19 cellular contexts compared by ENCODE assay signal in the genomic region with DNA sequence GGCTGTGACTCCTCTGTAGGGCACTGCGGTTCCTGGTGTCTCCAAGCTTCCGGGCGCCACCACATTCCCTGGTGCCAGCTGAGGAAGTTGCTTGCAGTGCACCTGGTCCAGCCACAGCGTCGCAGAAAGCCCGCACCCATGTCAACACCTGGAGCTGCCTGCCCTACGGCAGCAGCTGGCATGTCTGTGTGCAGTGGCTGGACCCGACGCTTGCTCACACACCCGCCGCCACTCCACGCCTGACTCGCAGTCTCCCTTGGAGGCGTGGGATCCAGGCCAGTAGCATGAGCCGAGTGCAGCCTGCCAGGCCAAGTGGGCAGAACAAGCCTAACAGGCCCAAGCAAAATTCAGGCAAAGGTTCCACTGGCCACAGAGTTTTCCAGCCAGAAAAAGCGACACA.
DNase-seq lines count a peak whose midpoint lies in the region; ATAC-seq lines count a peak whose summit lies in the region.
"Had no signal": no experiment of that assay in that cellular context is flagged by ENCODE, and none has a peak within 500 bp of the region (broad histone marks: within the 10 kb centered on the region; RNA-seq: fewer than 3 reads in every experiment).

No MANE protein-coding gene starts in this region.

- no peaks in the 10 kb centered on the region for H3K27me3 Mint-ChIP-seq in activated CD8-positive, alpha-beta memory T cell treated with anti-CD3 and anti-CD28 coated beads, Interleukin-2, amount 10 ng/mL, durations not matched to agents 7 days and 5 days
- H3K27me3 Mint-ChIP-seq: CD4-positive, alpha-beta T cell had no signal

- no peaks in the 10 kb centered on the region for H3K36me3 Mint-ChIP-seq in stimulated activated effector memory CD8-positive, alpha-beta T cell treated with anti-CD3 and anti-CD28 coated beads, Interleukin-12 subunit alpha, Interleukin-12 subunit beta, amount 100 ng/mL, for 72 hours
- no peaks in the 10 kb centered on the region for H3K36me3 Mint-ChIP-seq in activated CD8-positive, alpha-beta memory T cell treated with anti-CD3 and anti-CD28 coated beads, Interleukin-2, amount 10 ng/mL, durations not matched to agents 7 days and 5 days

- H3K4me3 Mint-ChIP-seq in stimulated activated effector memory CD8-positive, alpha-beta T cell treated with anti-CD3 and anti-CD28 coated beads, Interleukin-12 subunit alpha, Interleukin-12 subunit beta, amount 100 ng/mL, for 72 hours = no peak overlapping the region
- no peak overlapping the region for H3K4me3 Mint-ChIP-seq in activated CD8-positive, alpha-beta memory T cell treated with anti-CD3 and anti-CD28 coated beads, Interleukin-2, amount 10 ng/mL, durations not matched to agents 7 days and 5 days
- H3K4me3 Mint-ChIP-seq: CD4-positive, alpha-beta T cell; H9; HFFc6; T-helper 1 cell treated with Interleukin-12 subunit alpha and Interleukin-12 subunit beta and Interleukin-4 antibody, amounts not matched to agents 30 μg/mL and 1 μg/mL, for 36 hours had no signal

- H3K27ac Mint-ChIP-seq in stimulated activated effector memory CD8-positive, alpha-beta T cell treated with anti-CD3 and anti-CD28 coated beads, Interleukin-12 subunit alpha, Interleukin-12 subunit beta, amount 100 ng/mL, for 72 hours = no peak overlapping the region
- no peak overlapping the region for H3K27ac Mint-ChIP-seq in activated CD8-positive, alpha-beta memory T cell treated with anti-CD3 and anti-CD28 coated beads, Interleukin-2, amount 10 ng/mL, durations not matched to agents 7 days and 5 days
- H3K27ac Mint-ChIP-seq: CD4-positive, alpha-beta T cell; H9; HFFc6; T-helper 1 cell treated with Interleukin-12 subunit alpha and Interleukin-12 subunit beta and Interleukin-4 antibody, amounts not matched to agents 30 μg/mL and 1 μg/mL, for 36 hours had no signal

- H3K9me3 Mint-ChIP-seq in stimulated activated effector memory CD8-positive, alpha-beta T cell treated with anti-CD3 and anti-CD28 coated beads, Interleukin-12 subunit alpha, Interleukin-12 subunit beta, amount 100 ng/mL, for 72 hours = no peaks in the 10 kb centered on the region
- H3K9me3 Mint-ChIP-seq in activated CD8-positive, alpha-beta memory T cell treated with anti-CD3 and anti-CD28 coated beads, Interleukin-2, amount 10 ng/mL, durations not matched to agents 7 days and 5 days (ENCODE audit: low read depth) = no peaks in the 10 kb centered on the region
- H3K9me3 Mint-ChIP-seq: CD4-positive, alpha-beta T cell; H9; T-helper 1 cell treated with Interleukin-12 subunit alpha and Interleukin-12 subunit beta and Interleukin-4 antibody, amounts not matched to agents 30 μg/mL and 1 μg/mL, for 36 hours had no signal

- CTCF ChIA-PET in activated CD8-positive, alpha-beta memory T cell treated with anti-CD3 and anti-CD28 coated beads, Interleukin-2, amount 10 ng/mL, durations not matched to agents 7 days and 5 days (lab: Charles Lee) = no interaction called here

- intact Hi-C loops in cardiac septum (cut with DNase I) = no loop called here

- DNase-seq in DMS53 (lab: John Stamatoyannopoulos, UW) = peak; percentile 94
- DNase-seq in NCI-H146 treated with DMSO at 0.1 percent for 48 hours (lab: John Stamatoyannopoulos, UW; ENCODE audit: unreplicated experiment) = peak; percentile 51
- DNase-seq in SHP77 treated with DMSO at 0.1 percent for 48 hours (lab: John Stamatoyannopoulos, UW) = peak; percentile 28
- DNase-seq in stimulated activated effector memory CD8-positive, alpha-beta T cell treated with anti-CD3 and anti-CD28 coated beads, Interleukin-12 subunit alpha, Interleukin-12 subunit beta, amount 100 ng/mL, for 72 hours (ENCODE audit: low spot score in 2 of 2) = no peak
- DNase-seq in activated CD8-positive, alpha-beta memory T cell treated with anti-CD3 and anti-CD28 coated beads, Interleukin-2, amount 10 ng/mL, durations not matched to agents 7 days and 5 days = no peak
- no peak for DNase-seq in cardiac septum (ENCODE audit: low spot score)
- DNase-seq: Caco-2; CD4-positive, alpha-beta T cell; DMS 273 treated with DMSO at 0.1 percent for 48 hours; H9; HFFc6; MV-4-11; NCI-H1105 treated with DMSO at 0.1 percent for 48 hours; NCI-H1694 treated with DMSO at 0.1 percent for 48 hours; NCI-H82 had no signal

- peak; percentile 16 for ATAC-seq in stimulated activated effector memory CD8-positive, alpha-beta T cell treated with anti-CD3 and anti-CD28 coated beads, Interleukin-12 subunit alpha, Interleukin-12 subunit beta, amount 100 ng/mL, for 72 hours
- no peak for ATAC-seq in activated CD8-positive, alpha-beta memory T cell treated with anti-CD3 and anti-CD28 coated beads, Interleukin-2, amount 10 ng/mL, durations not matched to agents 7 days and 5 days
- no peak for ATAC-seq in GM21423 (IDR thresholded peaks at IDR 0.05; ENCODE audit: unreplicated experiment)
- ATAC-seq: A549, Panc1 had no signal

- no peaks in the 10 kb centered on the region for H3K4me1 Mint-ChIP-seq in stimulated activated effector memory CD8-positive, alpha-beta T cell treated with anti-CD3 and anti-CD28 coated beads, Interleukin-12 subunit alpha, Interleukin-12 subunit beta, amount 100 ng/mL, for 72 hours
- no peaks in the 10 kb centered on the region for H3K4me1 Mint-ChIP-seq in activated CD8-positive, alpha-beta memory T cell treated with anti-CD3 and anti-CD28 coated beads, Interleukin-2, amount 10 ng/mL, durations not matched to agents 7 days and 5 days

Comparison
In these comparisons a context has a peak if more than half of its experiments do, and no peak if none do; other contexts are left out.
1. DNase-seq: peak in DMS53 (single experiment), NCI-H146 treated with DMSO at 0.1 percent for 48 hours (single experiment) and SHP77 treated with DMSO at 0.1 percent for 48 hours (single experiment); none in stimulated activated effector memory CD8-positive, alpha-beta T cell treated with anti-CD3 and anti-CD28 coated beads, Interleukin-12 subunit alpha, Interleukin-12 subunit beta, amount 100 ng/mL, for 72 hours (0 of 2), activated CD8-positive, alpha-beta memory T cell treated with anti-CD3 and anti-CD28 coated beads, Interleukin-2, amount 10 ng/mL, durations not matched to agents 7 days and 5 days (single experiment) and cardiac septum (single experiment).